Comparison of ENCODE assay signal across 20 cellular contexts in the genomic region with DNA sequence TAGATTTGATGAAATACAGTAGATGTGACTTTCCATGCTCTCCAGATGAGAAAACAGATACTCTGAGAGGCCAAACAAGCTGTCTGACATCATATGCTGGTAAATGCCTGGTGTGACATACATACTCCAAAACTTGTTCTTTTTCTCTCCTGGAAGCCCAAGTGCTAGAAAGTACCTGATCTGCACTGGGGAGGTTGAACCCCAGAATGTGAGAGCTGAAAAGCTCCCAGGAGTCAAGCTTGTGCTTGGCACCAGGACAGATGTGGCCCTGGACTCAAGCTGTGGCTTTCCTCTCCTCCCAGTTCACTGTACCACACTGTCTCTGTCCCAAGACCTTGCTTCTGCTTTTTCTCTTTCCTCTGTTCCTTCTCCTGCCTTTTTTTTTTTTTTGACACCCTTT.
DNase-seq lines count a peak whose midpoint lies in the region; FAIRE-seq and TF ChIP-seq lines count a peak whose summit lies in the region.
"Had no signal": no experiment of that assay in that cellular context is flagged by ENCODE, and none has a peak within 500 bp of the region (broad histone marks: within the 10 kb centered on the region; RNA-seq: fewer than 3 reads in every experiment).

No MANE protein-coding gene starts in this region.

- H3K4me1 ChIP-seq in adipocyte (ENCODE audit: control insufficient read depth, insufficient read depth, low read length) (peaks cover 20% of the 10 kb centered on the region), esophagus muscularis mucosa (no peaks in the 10 kb centered on the region), mesenchymal stem cell (ENCODE audit: control insufficient read depth, insufficient read depth, low read depth, low read length) (no peaks in the 10 kb centered on the region), testis (peaks cover 17% of the 10 kb centered on the region)
- H3K4me1 ChIP-seq: HAP-1 had no signal

- no peak for TF ChIP-seq EP300 in esophagus muscularis mucosa (IDR thresholded peaks at IDR 0.05)

- intact Hi-C loops in esophagus muscularis mucosa (cut with DNase I) (no loop called here), testis (cut with DNase I; ENCODE audit: low total_unique reads) (no loop called here), head of caudate nucleus (cut with DNase I) (no loop called here)

- no peak overlapping the region for H3K18ac ChIP-seq in mesenchymal stem cell (ENCODE audit: low read depth in 1 of 2, low read length in 2 of 2)

- TF ChIP-seq CTCF in esophagus muscularis mucosa (IDR thresholded peaks at IDR 0.05) (no peak), testis (IDR thresholded peaks at IDR 0.05) (no peak)

- peak overlapping the region; percentile 13 for H3K4me3 ChIP-seq in adipocyte (ENCODE audit: low read length)
- H3K4me3 ChIP-seq in esophagus muscularis mucosa = no peak overlapping the region
- no peak overlapping the region for H3K4me3 ChIP-seq in mesenchymal stem cell (ENCODE audit: insufficient read depth in 1 of 2, low read depth in 1 of 2, low read length in 2 of 2)
- H3K4me3 ChIP-seq in testis = no peak overlapping the region
- H3K4me3 ChIP-seq: GM23338, HAP-1 had no signal

- H3K9ac ChIP-seq in adipocyte (ENCODE audit: low read length) (peak overlapping the region; percentile 60), mesenchymal stem cell (ENCODE audit: low read length) (peak overlapping the region; percentile 40)
- H3K9ac ChIP-seq: KMS-11 had no signal

- no peak overlapping the region for H3K27ac Mint-ChIP-seq in activated naive CD8-positive, alpha-beta T cell treated with anti-CD3 and anti-CD28 coated beads for 36 hours
- H3K27ac Mint-ChIP-seq: CD4-positive, CD25-positive, alpha-beta regulatory T cell; GM23338 had no signal

- H3K4ac ChIP-seq in mesenchymal stem cell (ENCODE audit: low read depth in 1 of 2, low read length in 2 of 2) = no peak overlapping the region

- H3K23ac ChIP-seq in mesenchymal stem cell (ENCODE audit: low read length in 2 of 2) = no peak overlapping the region

- H3K27me3 ChIP-seq in adipocyte (replicated peaks; ENCODE audit: control insufficient read depth, insufficient read depth, low read length) (no peaks in the 10 kb centered on the region), esophagus muscularis mucosa (no peaks in the 10 kb centered on the region), mesenchymal stem cell (ENCODE audit: control insufficient read depth in 1 of 2, insufficient read depth in 1 of 2, low read length in 2 of 2) (no peaks in the 10 kb centered on the region), testis (no peaks in the 10 kb centered on the region)

- no peak overlapping the region for H3K4me2 ChIP-seq in mesenchymal stem cell (ENCODE audit: low read length, poor library complexity, severe bottlenecking)
- H3K4me2 ChIP-seq: GM23338, KMS-11 had no signal

- H3K9me3 ChIP-seq in adipocyte (ENCODE audit: control insufficient read depth, low read length) (peaks cover under 1% of the 10 kb centered on the region), esophagus muscularis mucosa (no peaks in the 10 kb centered on the region), mesenchymal stem cell (ENCODE audit: control insufficient read depth, low read length) (peaks cover 6% of the 10 kb centered on the region), testis (no peaks in the 10 kb centered on the region)
- H3K9me3 ChIP-seq: HAP-1 had no signal

- H2AFZ ChIP-seq in mesenchymal stem cell (ENCODE audit: low read depth, low read length) = no peak overlapping the region
- H2AFZ ChIP-seq: GM23338 had no signal

- no peak overlapping the region for H3K14ac ChIP-seq in mesenchymal stem cell (ENCODE audit: low read length in 2 of 2)

- H2AK5ac ChIP-seq in mesenchymal stem cell (ENCODE audit: low read length, severe bottlenecking) = no peak overlapping the region

- H2BK15ac ChIP-seq in mesenchymal stem cell (ENCODE audit: low read depth, poor library complexity, severe bottlenecking) = no peak overlapping the region

- no peaks in the 10 kb centered on the region for H3K9me3 Mint-ChIP-seq in activated naive CD8-positive, alpha-beta T cell treated with anti-CD3 and anti-CD28 coated beads for 36 hours

- FAIRE-seq in GM12891 (lab: Jason Lieb, UNC) = no peak
- FAIRE-seq: HTR-8/SVneo had no signal

- no peak for TF ChIP-seq POLR2A in esophagus muscularis mucosa (IDR thresholded peaks at IDR 0.05; ENCODE audit: low read depth)
- TF ChIP-seq POLR2A in testis (IDR thresholded peaks at IDR 0.05) = no peak
- TF ChIP-seq POLR2A in GM12891 (IDR thresholded peaks at IDR 0.05; ENCODE audit: low read depth, low read length) = no peak

- H3K27ac ChIP-seq in esophagus muscularis mucosa (replicated peaks in 1 of 4) (peak overlapping the region in 2 of 4 donors; percentile 27 to 34), mesenchymal stem cell (ENCODE audit: low read length, poor library complexity, severe bottlenecking) (no peak overlapping the region), testis (peak overlapping the region; percentile 57 to 68)
- H3K27ac ChIP-seq: KMS-11 had no signal

- H3K36me3 Mint-ChIP-seq in activated naive CD8-positive, alpha-beta T cell treated with anti-CD3 and anti-CD28 coated beads for 36 hours = no peaks in the 10 kb centered on the region
- H3K36me3 Mint-ChIP-seq: CD4-positive, CD25-positive, alpha-beta regulatory T cell had no signal

- no peaks in the 10 kb centered on the region for H3K4me1 Mint-ChIP-seq in activated naive CD8-positive, alpha-beta T cell treated with anti-CD3 and anti-CD28 coated beads for 36 hours
- H3K4me1 Mint-ChIP-seq: CD4-positive, CD25-positive, alpha-beta regulatory T cell had no signal

- no peaks in the 10 kb centered on the region for H3K36me3 ChIP-seq in adipocyte (ENCODE audit: control insufficient read depth, insufficient read depth, low read length, severe bottlenecking)
- no peaks in the 10 kb centered on the region for H3K36me3 ChIP-seq in esophagus muscularis mucosa
- H3K36me3 ChIP-seq in mesenchymal stem cell (ENCODE audit: control insufficient read depth in 1 of 2, insufficient read depth in 2 of 2, low read depth in 1 of 2, low read length in 2 of 2) = no peaks in the 10 kb centered on the region
- H3K36me3 ChIP-seq in testis (ENCODE audit: low read depth, missing control alignments) = no peaks in the 10 kb centered on the region
- H3K36me3 ChIP-seq: HAP-1 had no signal

- H3K79me1 ChIP-seq in mesenchymal stem cell (replicated peaks; ENCODE audit: low read length, poor library complexity, severe bottlenecking) = no peaks in the 10 kb centered on the region

- DNase-seq in adipocyte (ENCODE audit: low read depth) (no peak), esophagus muscularis mucosa (ENCODE audit: extremely low spot score) (peak; percentile 82), mesenchymal stem cell (no peak), testis (no peak), head of caudate nucleus (no peak), NCI-H82 (lab: John Stamatoyannopoulos, UW) (no peak), GM12891 (ENCODE audit: insufficient read length, low spot score) (no peak)
- no peak for DNase-seq in activated naive CD8-positive, alpha-beta T cell treated with anti-CD3 and anti-CD28 coated beads for 36 hours
- DNase-seq: CD4-positive, CD25-positive, alpha-beta regulatory T cell; DMS79 treated with DMSO at 0.1 percent for 48 hours; NCI-H1105; NCI-H146; NCI-H2029 treated with DMSO at 0.1 percent for 48 hours; NCI-H2171 treated with DMSO at 0.1 percent for 48 hours; NCI-H526; SHP77 had no signal

- H2BK5ac ChIP-seq in mesenchymal stem cell (ENCODE audit: low read depth, low read length, poor library complexity, severe bottlenecking) = no peak overlapping the region

- H4K91ac ChIP-seq in mesenchymal stem cell (ENCODE audit: low read length) = no peak overlapping the region

- no peak overlapping the region for H3K4me3 Mint-ChIP-seq in activated naive CD8-positive, alpha-beta T cell treated with anti-CD3 and anti-CD28 coated beads for 36 hours
- H3K4me3 Mint-ChIP-seq: CD4-positive, CD25-positive, alpha-beta regulatory T cell; GM23338 had no signal

- no peak overlapping the region for H4K8ac ChIP-seq in mesenchymal stem cell (ENCODE audit: low read length)

- peak overlapping the region in 1 of 2 experiments; percentile 55 for H2BK12ac ChIP-seq in mesenchymal stem cell (ENCODE audit: low read length in 2 of 2)

- peaks cover 23% of the 10 kb centered on the region for H3K27me3 Mint-ChIP-seq in activated naive CD8-positive, alpha-beta T cell treated with anti-CD3 and anti-CD28 coated beads for 36 hours
- H3K27me3 Mint-ChIP-seq: CD4-positive, CD25-positive, alpha-beta regulatory T cell had no signal

- H2BK120ac ChIP-seq in mesenchymal stem cell (ENCODE audit: low read depth, low read length) = no peak overlapping the region

TF ChIP-seq in GM12891, 5 proteins besides CTCF, POLR2A, EP300 and RAD21:
- TF ChIP-seq TAF1 (IDR thresholded peaks at IDR 0.05; ENCODE audit: low read depth, low read length) = no peak
- no peak for TF ChIP-seq PAX5 (IDR thresholded peaks at IDR 0.05; ENCODE audit: insufficient read depth, low read length, severe bottlenecking)
- no peak for TF ChIP-seq POLR2AphosphoS5 (IDR thresholded peaks at IDR 0.05; ENCODE audit: low read depth, low read length)
- TF ChIP-seq POU2F2 (IDR thresholded peaks at IDR 0.05; ENCODE audit: low read depth, low read length) = no peak
- no peak for TF ChIP-seq SPI1 (IDR thresholded peaks at IDR 0.05; ENCODE audit: low read depth, low read length)
